ENCODE assay signal across 1 cellular context in genomic region chr6:104527761-104528415, GRCh38.
TF ChIP-seq lines count a peak whose summit lies in the region.

No MANE protein-coding gene starts in this region.

TF ChIP-seq in GM12878, 131 proteins besides CTCF, POLR2A, EP300 and RAD21 (continued from another document):
- TF ChIP-seq ZSCAN29 (IDR thresholded peaks at IDR 0.05) (no peak), CHD1 (IDR thresholded peaks at IDR 0.05; ENCODE audit: low read depth, low read length) (no peak), TBL1XR1 (IDR thresholded peaks at IDR 0.05; ENCODE audit: low read depth, low read length) (no peak)
